Comparison of ENCODE assay signal across 8 cellular contexts in genomic region chr17:5281814-5282638, GRCh38.
A peak's percentile ranks its signal among the peaks of the same experiment; 100 is the strongest.
DNase-seq lines count a peak whose midpoint lies in the region; ATAC-seq and TF ChIP-seq lines count a peak whose summit lies in the region.

A gene with protein sequence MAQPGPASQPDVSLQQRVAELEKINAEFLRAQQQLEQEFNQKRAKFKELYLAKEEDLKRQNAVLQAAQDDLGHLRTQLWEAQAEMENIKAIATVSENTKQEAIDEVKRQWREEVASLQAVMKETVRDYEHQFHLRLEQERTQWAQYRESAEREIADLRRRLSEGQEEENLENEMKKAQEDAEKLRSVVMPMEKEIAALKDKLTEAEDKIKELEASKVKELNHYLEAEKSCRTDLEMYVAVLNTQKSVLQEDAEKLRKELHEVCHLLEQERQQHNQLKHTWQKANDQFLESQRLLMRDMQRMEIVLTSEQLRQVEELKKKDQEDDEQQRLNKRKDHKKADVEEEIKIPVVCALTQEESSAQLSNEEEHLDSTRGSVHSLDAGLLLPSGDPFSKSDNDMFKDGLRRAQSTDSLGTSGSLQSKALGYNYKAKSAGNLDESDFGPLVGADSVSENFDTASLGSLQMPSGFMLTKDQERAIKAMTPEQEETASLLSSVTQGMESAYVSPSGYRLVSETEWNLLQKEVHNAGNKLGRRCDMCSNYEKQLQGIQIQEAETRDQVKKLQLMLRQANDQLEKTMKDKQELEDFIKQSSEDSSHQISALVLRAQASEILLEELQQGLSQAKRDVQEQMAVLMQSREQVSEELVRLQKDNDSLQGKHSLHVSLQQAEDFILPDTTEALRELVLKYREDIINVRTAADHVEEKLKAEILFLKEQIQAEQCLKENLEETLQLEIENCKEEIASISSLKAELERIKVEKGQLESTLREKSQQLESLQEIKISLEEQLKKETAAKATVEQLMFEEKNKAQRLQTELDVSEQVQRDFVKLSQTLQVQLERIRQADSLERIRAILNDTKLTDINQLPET (plus strand): TSS chr17:5282284. CDS start chr17:5282487, 203 bp downstream.

- peaks cover 33% of the 10 kb centered on the region for H4K20me1 ChIP-seq in Loucy (ENCODE audit: insufficient read depth, low read length, poor library complexity, severe bottlenecking)

- TF ChIP-seq CTCF in Loucy (conservative IDR thresholded peaks at IDR 0.05; ENCODE audit: low read length) (peak; percentile 17; the same call in 1 of the 2 replicates), nephron progenitor cell (IDR thresholded peaks at IDR 0.05) (no peak)

- H3K36me3 ChIP-seq in Loucy (ENCODE audit: insufficient read depth, low read length) = no peaks in the 10 kb centered on the region

- peak within 1 kb of the TSS; percentile 97 for H3K4me2 ChIP-seq in Loucy (ENCODE audit: low read depth, low read length, poor library complexity, severe bottlenecking)

- peaks cover 24% of the 10 kb centered on the region for H3K4me1 Mint-ChIP-seq in nephron progenitor cell
- peaks cover 44% of the 10 kb centered on the region for H3K4me1 Mint-ChIP-seq in stimulated activated naive CD8-positive, alpha-beta T cell treated with anti-CD3 and anti-CD28 coated beads, Interleukin-15, Interleukin-2, amounts not matched to agents 100 ng/mL and 50 ng/mL, for 24 hours (ENCODE audit: low read depth)

- peak; percentile 91 for DNase-seq in DMS 273 (lab: John Stamatoyannopoulos, UW; ENCODE audit: unreplicated experiment)
- peak; percentile 80 to 88 for DNase-seq in SHP77 (lab: John Stamatoyannopoulos, UW)
- peak; percentile 97 for DNase-seq in activated effector memory CD4-positive, alpha-beta T cell treated with anti-CD3 and anti-CD28 coated beads, Interleukin-2, amount 50 U/mL, for 16 hours
- peak; percentile 72 for DNase-seq in fibroblast of the conjunctiva (ENCODE audit: low read depth)
- DNase-seq in nephron progenitor cell = peak; percentile 98

- H3K27ac Mint-ChIP-seq in nephron progenitor cell = no peak within 1 kb of the TSS
- H3K27ac Mint-ChIP-seq in stimulated activated naive CD8-positive, alpha-beta T cell treated with anti-CD3 and anti-CD28 coated beads, Interleukin-15, Interleukin-2, amounts not matched to agents 100 ng/mL and 50 ng/mL, for 24 hours = peak within 1 kb of the TSS; percentile 91

- H3F3A ChIP-seq in Loucy (ENCODE audit: low read depth) = no peaks in the 10 kb centered on the region

- no peaks in the 10 kb centered on the region for H3K27me3 ChIP-seq in Loucy (ENCODE audit: insufficient read depth, low read length, poor library complexity, severe bottlenecking)

- ATAC-seq in GM21619 (IDR thresholded peaks at IDR 0.05; ENCODE audit: unreplicated experiment) = peak; percentile 63

- no peaks in the 10 kb centered on the region for H3K9me2 ChIP-seq in Loucy (replicated peaks; ENCODE audit: low read depth, low read length)

- peaks cover 10% of the 10 kb centered on the region for H3K27me3 Mint-ChIP-seq in nephron progenitor cell (ENCODE audit: low read depth, poor library complexity)
- no peaks in the 10 kb centered on the region for H3K27me3 Mint-ChIP-seq in stimulated activated naive CD8-positive, alpha-beta T cell treated with anti-CD3 and anti-CD28 coated beads, Interleukin-15, Interleukin-2, amounts not matched to agents 100 ng/mL and 50 ng/mL, for 24 hours

- H3K9ac ChIP-seq in Loucy (ENCODE audit: low read depth, low read length, poor library complexity, severe bottlenecking) = peak within 1 kb of the TSS; percentile 84

- peak within 1 kb of the TSS; percentile 88 for H3K4me3 Mint-ChIP-seq in nephron progenitor cell
- peak within 1 kb of the TSS; percentile 84 for H3K4me3 Mint-ChIP-seq in stimulated activated naive CD8-positive, alpha-beta T cell treated with anti-CD3 and anti-CD28 coated beads, Interleukin-15, Interleukin-2, amounts not matched to agents 100 ng/mL and 50 ng/mL, for 24 hours

- H3K4me1 ChIP-seq in Loucy (ENCODE audit: insufficient read depth, low read length, poor library complexity, severe bottlenecking) = peaks cover 30% of the 10 kb centered on the region

- H3K4me3 ChIP-seq in Loucy (ENCODE audit: low read length, poor library complexity, severe bottlenecking) = peak within 1 kb of the TSS; percentile 99

- no peaks in the 10 kb centered on the region for H3K9me3 ChIP-seq in Loucy (ENCODE audit: insufficient read depth, low read depth, low read length)

- H3K36me3 Mint-ChIP-seq in nephron progenitor cell (ENCODE audit: low read depth) = peaks cover 22% of the 10 kb centered on the region
- H3K36me3 Mint-ChIP-seq in stimulated activated naive CD8-positive, alpha-beta T cell treated with anti-CD3 and anti-CD28 coated beads, Interleukin-15, Interleukin-2, amounts not matched to agents 100 ng/mL and 50 ng/mL, for 24 hours (ENCODE audit: low read depth) = peaks cover 27% of the 10 kb centered on the region

- peak within 1 kb of the TSS; percentile 85 for H2AFZ ChIP-seq in Loucy (ENCODE audit: low read length)

- peaks cover 45% of the 10 kb centered on the region for H3K79me2 ChIP-seq in Loucy (ENCODE audit: insufficient read depth, low read length)

- H3K9me3 Mint-ChIP-seq in nephron progenitor cell = no peaks in the 10 kb centered on the region
- no peaks in the 10 kb centered on the region for H3K9me3 Mint-ChIP-seq in stimulated activated naive CD8-positive, alpha-beta T cell treated with anti-CD3 and anti-CD28 coated beads, Interleukin-15, Interleukin-2, amounts not matched to agents 100 ng/mL and 50 ng/mL, for 24 hours

Comparison
In these comparisons a context has a peak if more than half of its experiments do, and no peak if none do; other contexts are left out.
1. Peak in every context shown above with its lines: DNase-seq, ATAC-seq and H3K4me3 ChIP-seq.